25 cellular contexts compared by ENCODE assay signal in genomic region chr5:37683072-37683471, GRCh38.
"Had no signal": no experiment of that assay in that cellular context is flagged by ENCODE, and none has a peak within 500 bp of the region (broad histone marks: within the 10 kb centered on the region; RNA-seq: fewer than 3 reads in every experiment).

No MANE protein-coding gene starts in this region.

- H3K9me3 ChIP-seq: suprapubic skin, testis, thoracic aorta, thyroid gland, tibial artery, upper lobe of left lung, upper lobe of right lung, uterus, vagina had no signal

- H3K4me1 ChIP-seq: stomach, suprapubic skin, testis, thyroid gland, tibial artery, tibial nerve, transverse colon, upper lobe of left lung, upper lobe of right lung, uterus, vagina had no signal

- DNase-seq: stimulated activated CD4-positive, alpha-beta T cell treated with anti-CD3 and anti-CD28 coated beads, Interleukin-2, amount 100 ng/mL, for 48 hours; stimulated activated CD4-positive, alpha-beta T cell treated with anti-CD3 and anti-CD28 coated beads, Interleukin-4, amount 100 ng/mL, for 1 hour; stimulated activated CD4-positive, alpha-beta T cell treated with anti-CD3 and anti-CD28 coated beads, Interleukin-4, amount 100 ng/mL, for 24 hours; stimulated activated CD4-positive, alpha-beta T cell treated with anti-CD3 and anti-CD28 coated beads, Interleukin-4, amount 100 ng/mL, for 4 hours; stimulated activated CD8-positive, alpha-beta memory T cell treated with anti-CD3 and anti-CD28 coated beads, Interleukin-4, amount 100 ng/mL, for 48 hours; stimulated activated naive B cell treated with anti-CD40 and anti-IgM and Interleukin-4, amounts not matched to agents 10 μg/mL and 1 μg/mL and 100 μg/mL, for 72 hours; stimulated activated naive CD4-positive, alpha-beta T cell; stimulated activated naive CD4-positive, alpha-beta T cell treated with Interleukin-2 at 50 U/mL for 16 hours; stimulated activated naive CD8-positive, alpha-beta T cell treated with anti-CD3 and anti-CD28 coated beads, Interleukin-15, amount 100 ng/mL, for 72 hours; stimulated activated naive CD8-positive, alpha-beta T cell treated with anti-CD3 and anti-CD28 coated beads, Interleukin-15, Interleukin-2, amounts not matched to agents 100 U/mL and 50 U/mL, for 24 hours; stomach; substantia nigra; testis; thyroid gland; tibial artery; transverse colon; trophoblast cell; upper lobe of left lung; upper lobe of right lung; uterus had no signal

- H3K27ac ChIP-seq: stomach, suprapubic skin, testis, thoracic aorta, thyroid gland, tibial artery, tibial nerve, transverse colon, upper lobe of left lung, upper lobe of right lung, uterus, vagina had no signal

- H3K36me3 ChIP-seq: stomach, suprapubic skin, thoracic aorta, thyroid gland, tibial artery, tibial nerve, transverse colon, upper lobe of left lung, upper lobe of right lung, uterus, vagina had no signal

- H3K27me3 ChIP-seq: stomach, suprapubic skin, testis, thyroid gland, tibial artery, tibial nerve, transverse colon, upper lobe of left lung, upper lobe of right lung, uterus, vagina had no signal

- FAIRE-seq: urothelium cell line had no signal

- H3K4me3 ChIP-seq: stomach, suprapubic skin, testis, thoracic aorta, thyroid gland, tibial artery, tibial nerve, transverse colon, upper lobe of left lung, upper lobe of right lung, uterus, vagina had no signal
